Comparison of ENCODE assay signal across 13 cellular contexts in genomic region chr2:8193686-8194615, GRCh38.
DNase-seq lines count a peak whose midpoint lies in the region; ATAC-seq lines count a peak whose summit lies in the region.
"Had no signal": no experiment of that assay in that cellular context is flagged by ENCODE, and none has a peak within 500 bp of the region (broad histone marks: within the 10 kb centered on the region; RNA-seq: fewer than 3 reads in every experiment).

No MANE protein-coding gene starts in this region.

- no peak overlapping the region for H3K56ac ChIP-seq in mesendoderm (ENCODE audit: low read length)

- H3K36me3 ChIP-seq in mesendoderm (ENCODE audit: control insufficient read depth, insufficient read depth, low read length) = no peaks in the 10 kb centered on the region
- H3K36me3 ChIP-seq: colonic mucosa, tibial nerve had no signal

- H3K79me1 ChIP-seq in mesendoderm (ENCODE audit: low read length) = no peaks in the 10 kb centered on the region

- H3K4me2 ChIP-seq in mesendoderm (ENCODE audit: low read length) = no peak overlapping the region

- DNase-seq in ELF-1 (ENCODE audit: low read depth, low spot score) (peak; percentile 36), NCI-H2029 (lab: John Stamatoyannopoulos, UW) (peak; percentile 46), SHP77 treated with DMSO at 0.1 percent for 48 hours (lab: John Stamatoyannopoulos, UW) (peak; percentile 85), mesendoderm (peak; percentile 50), GM19238 (ENCODE audit: insufficient read length, low spot score) (no peak)
- DNase-seq: colonic mucosa, NCI-H1694, occipital lobe had no signal

- H3K27ac ChIP-seq in mesendoderm (ENCODE audit: low read depth, low read length) = no peak overlapping the region
- H3K27ac ChIP-seq: C4-2B, colonic mucosa had no signal

- H3K4ac ChIP-seq in mesendoderm (ENCODE audit: low read depth, low read length) = no peak overlapping the region

- no peak overlapping the region for H4K8ac ChIP-seq in mesendoderm (ENCODE audit: low read depth, low read length)

- no peak overlapping the region for H2BK15ac ChIP-seq in mesendoderm (replicated peaks; ENCODE audit: low read depth)

- H3K23ac ChIP-seq in mesendoderm (ENCODE audit: low read length) = no peak overlapping the region

- no peak overlapping the region for H4K5ac ChIP-seq in mesendoderm (ENCODE audit: low read length)

- H2BK120ac ChIP-seq in mesendoderm (ENCODE audit: low read depth, low read length) = no peak overlapping the region

- no peak overlapping the region for H2BK5ac ChIP-seq in mesendoderm (ENCODE audit: low read length)

- no peaks in the 10 kb centered on the region for H3K27me3 ChIP-seq in mesendoderm (ENCODE audit: insufficient read depth, low read length, poor library complexity)
- H3K27me3 ChIP-seq: colonic mucosa, tibial nerve had no signal

- H2AK5ac ChIP-seq in mesendoderm (ENCODE audit: low read length) = no peak overlapping the region

- no peak overlapping the region for H3K18ac ChIP-seq in mesendoderm (ENCODE audit: low read length)

- no peak overlapping the region for H3K4me3 ChIP-seq in mesendoderm (ENCODE audit: low read length)
- H3K4me3 ChIP-seq: colonic mucosa had no signal

- peaks cover 3% of the 10 kb centered on the region for H3K4me1 ChIP-seq in mesendoderm (ENCODE audit: control insufficient read depth, low read depth, low read length)
- H3K4me1 ChIP-seq: colonic mucosa had no signal

- H3K9ac ChIP-seq in mesendoderm (ENCODE audit: low read length) = no peak overlapping the region

- ATAC-seq in GM19455 (IDR thresholded peaks at IDR 0.05; ENCODE audit: unreplicated experiment) (no peak), GM21528 (IDR thresholded peaks at IDR 0.05; ENCODE audit: low FRiP score, unreplicated experiment) (no peak), GM19397 (IDR thresholded peaks at IDR 0.05; ENCODE audit: unreplicated experiment) (no peak)

- no peaks in the 10 kb centered on the region for H3K79me2 ChIP-seq in mesendoderm (ENCODE audit: control insufficient read depth, insufficient read depth, low read length)

- WGBS in mesendoderm (ENCODE audit: extremely low coverage, insufficient coverage, low lambda C conversion rate) = no CpG with 5 or more reads among the region's 15 CpGs
